ENCODE assay signal across 14 cellular contexts in genomic region chr1:44785027-44785376, GRCh38. TPM values are rescaled to one million over a fixed set of nuclear protein-coding genes. Genes with fewer than 3 reads are reported as not detected.
DNase-seq lines count a peak whose midpoint lies in the region; ATAC-seq and TF ChIP-seq lines count a peak whose summit lies in the region.
"Had no signal": no experiment of that assay in that cellular context is flagged by ENCODE, and none has a peak within 500 bp of the region (broad histone marks: within the 10 kb centered on the region; RNA-seq: fewer than 3 reads in every experiment).

No MANE protein-coding gene starts in this region.

- H3K36me3 Mint-ChIP-seq in activated CD4-positive, alpha-beta T cell treated with anti-CD3 and anti-CD28 coated beads, Interleukin-2, amount 10 ng/mL, durations not matched to agents 7 days and 5 days (ENCODE audit: low read depth) = peaks cover 23% of the 10 kb centered on the region
- peaks cover 10% of the 10 kb centered on the region for H3K36me3 Mint-ChIP-seq in progenitor cell of endocrine pancreas (ENCODE audit: insufficient read depth)

- no peaks in the 10 kb centered on the region for H3K9me3 Mint-ChIP-seq in activated CD4-positive, alpha-beta T cell treated with anti-CD3 and anti-CD28 coated beads, Interleukin-2, amount 10 ng/mL, durations not matched to agents 7 days and 5 days
- H3K9me3 Mint-ChIP-seq in progenitor cell of endocrine pancreas (ENCODE audit: low read depth) = no peaks in the 10 kb centered on the region

- H3K27ac Mint-ChIP-seq in activated CD4-positive, alpha-beta T cell treated with anti-CD3 and anti-CD28 coated beads, Interleukin-2, amount 10 ng/mL, durations not matched to agents 7 days and 5 days = peak overlapping the region; percentile 78
- peak overlapping the region; percentile 45 for H3K27ac Mint-ChIP-seq in progenitor cell of endocrine pancreas

- TF ChIP-seq CTCF in SU-DHL-6 (IDR thresholded peaks at IDR 0.05; ENCODE audit: insufficient read depth, low read length, poor library complexity, severe bottlenecking) = peak; percentile 10
- TF ChIP-seq CTCF in progenitor cell of endocrine pancreas (IDR thresholded peaks at IDR 0.05; ENCODE audit: unreplicated experiment) = no peak

- no peaks in the 10 kb centered on the region for H3K27me3 ChIP-seq in SU-DHL-6 (ENCODE audit: low read length)
- H3K27me3 ChIP-seq in endocrine pancreas (ENCODE audit: control insufficient read depth, insufficient read depth, low read length) = no peaks in the 10 kb centered on the region

- H3K4me1 Mint-ChIP-seq in activated CD4-positive, alpha-beta T cell treated with anti-CD3 and anti-CD28 coated beads, Interleukin-2, amount 10 ng/mL, durations not matched to agents 7 days and 5 days = peaks cover 41% of the 10 kb centered on the region
- H3K4me1 Mint-ChIP-seq in progenitor cell of endocrine pancreas (ENCODE audit: low read depth) = peaks cover 16% of the 10 kb centered on the region

- H3K4me2 ChIP-seq in SU-DHL-6 (ENCODE audit: low read depth, low read length, poor library complexity, severe bottlenecking) = peak overlapping the region; percentile 64

- H3K4me3 Mint-ChIP-seq in activated CD4-positive, alpha-beta T cell treated with anti-CD3 and anti-CD28 coated beads, Interleukin-2, amount 10 ng/mL, durations not matched to agents 7 days and 5 days = peak overlapping the region; percentile 56
- peak overlapping the region; percentile 63 for H3K4me3 Mint-ChIP-seq in progenitor cell of endocrine pancreas (ENCODE audit: low read depth)

- 0 out of 2 replicates have a peak overlapping the region, but pooled peaks have one; percentile 58 for H3K27ac ChIP-seq in SU-DHL-6 (ENCODE audit: low read depth, low read length)

- no peak overlapping the region for H2AFZ ChIP-seq in SU-DHL-6 (ENCODE audit: low read depth, low read length, severe bottlenecking)

- no peaks in the 10 kb centered on the region for H4K20me1 ChIP-seq in SU-DHL-6 (ENCODE audit: low read depth, low read length)

- no peak overlapping the region for H3K4me3 ChIP-seq in SU-DHL-6 (ENCODE audit: insufficient read depth, low read length, poor library complexity, severe bottlenecking)
- H3K4me3 ChIP-seq in endocrine pancreas (ENCODE audit: control insufficient read depth, insufficient read depth, low read length) = no peak overlapping the region

- H3K9me3 ChIP-seq in SU-DHL-6 (ENCODE audit: insufficient read depth, low read length) (no peaks in the 10 kb centered on the region), endocrine pancreas (ENCODE audit: control insufficient read depth, low read length) (no peaks in the 10 kb centered on the region)
- H3K9me3 ChIP-seq: heart right ventricle had no signal

- no peaks in the 10 kb centered on the region for H3K27me3 Mint-ChIP-seq in activated CD4-positive, alpha-beta T cell treated with anti-CD3 and anti-CD28 coated beads, Interleukin-2, amount 10 ng/mL, durations not matched to agents 7 days and 5 days
- H3K27me3 Mint-ChIP-seq in progenitor cell of endocrine pancreas = peaks cover 4% of the 10 kb centered on the region

- no peaks in the 10 kb centered on the region for H3K4me1 ChIP-seq in endocrine pancreas (ENCODE audit: control insufficient read depth, insufficient read depth, low read length)

- peaks cover 58% of the 10 kb centered on the region for H3F3A ChIP-seq in SU-DHL-6 (ENCODE audit: insufficient read depth)

- H3K36me3 ChIP-seq in SU-DHL-6 (ENCODE audit: low read length) = no peaks in the 10 kb centered on the region
- H3K36me3 ChIP-seq in endocrine pancreas (ENCODE audit: control insufficient read depth, insufficient read depth, low read length) = no peaks in the 10 kb centered on the region

- H3K79me2 ChIP-seq in SU-DHL-6 (ENCODE audit: insufficient read depth, low read length) = no peaks in the 10 kb centered on the region

- no peak for DNase-seq in activated CD4-positive, alpha-beta T cell treated with anti-CD3 and anti-CD28 coated beads, Interleukin-2, amount 10 ng/mL, durations not matched to agents 7 days and 5 days
- no peak for DNase-seq in activated CD4-positive, alpha-beta T cell treated with anti-CD3 and anti-CD28 coated beads for 4 hours
- DNase-seq in progenitor cell of endocrine pancreas (ENCODE audit: low spot score, unreplicated experiment) (no peak), COLO668 (lab: John Stamatoyannopoulos, UW; ENCODE audit: unreplicated experiment) (no peak)
- DNase-seq: activated CD4-positive, CD25-positive, alpha-beta regulatory T cell treated with anti-CD3 and anti-CD28 coated beads, Interleukin-2, amount 50 U/mL, for 72 hours; amniotic stem cell; EL; heart right ventricle; NCI-H510A; SIG-M5 had no signal

- ATAC-seq in GM18861 (IDR thresholded peaks at IDR 0.05; ENCODE audit: unreplicated experiment) = no peak
- ATAC-seq in activated CD4-positive, CD25-positive, alpha-beta regulatory T cell treated with anti-CD3 and anti-CD28 coated beads, Interleukin-2, amount 50 U/mL, for 24 hours = no peak

- no peaks in the 10 kb centered on the region for H3K9me2 ChIP-seq in SU-DHL-6 (replicated peaks; ENCODE audit: insufficient read depth, low read length)

- H3K9ac ChIP-seq in SU-DHL-6 (ENCODE audit: low read length) = peak overlapping the region; percentile 50
- H3K9ac ChIP-seq in endocrine pancreas (ENCODE audit: control insufficient read depth, insufficient read depth, low read length) = peak overlapping the region; percentile 38

- POLR2A ChIA-PET in activated CD4-positive, alpha-beta T cell treated with anti-CD3 and anti-CD28 coated beads, Interleukin-2, amount 10 ng/mL, durations not matched to agents 7 days and 5 days (lab: Charles Lee) = interaction anchor here (1.0 kb wide), 2 partner anchors 34 to 64 kb away, joined by 3 read pairs; no protein-coding TSS in a partner anchor

- CTCF ChIA-PET in activated CD4-positive, alpha-beta T cell treated with anti-CD3 and anti-CD28 coated beads, Interleukin-2, amount 10 ng/mL, durations not matched to agents 7 days and 5 days (lab: Charles Lee) = interaction anchor here (0.6 to 5.0 kb wide), 15 partner anchors 8 to 229 kb away, joined by 3 to 23 read pairs (median 4); partner anchors contain the start of genes HECTD3, PLK3, RNU5D-1 and RPS8

RNA-seq across cellular contexts. Expression of gene BEST4, which starts 3.0 kb away (rescaled TPM):
- under 1 TPM; 0.42 to 0.55 TPM for total RNA-seq in activated CD4-positive, alpha-beta T cell treated with anti-CD3 and anti-CD28 coated beads, Interleukin-2, amount 10 ng/mL, durations not matched to agents 7 days and 5 days
- total RNA-seq in progenitor cell of endocrine pancreas = 2.1 and 2.4 TPM in 2 replicates

RNA-seq across cellular contexts. Expression of gene RPS8, which starts 9.7 kb away (rescaled TPM):
- 1,000 to 10,000 TPM; 1,879 to 1,968 TPM for total RNA-seq in activated CD4-positive, alpha-beta T cell treated with anti-CD3 and anti-CD28 coated beads, Interleukin-2, amount 10 ng/mL, durations not matched to agents 7 days and 5 days
- 1,808 and 1,842 TPM in 2 replicates for total RNA-seq in progenitor cell of endocrine pancreas

RNA-seq across cellular contexts. Expression of gene PLK3, which starts 15.2 kb away (rescaled TPM):
- 10 to 100 TPM; 54.3 to 57.5 TPM for total RNA-seq in activated CD4-positive, alpha-beta T cell treated with anti-CD3 and anti-CD28 coated beads, Interleukin-2, amount 10 ng/mL, durations not matched to agents 7 days and 5 days
- 11.8 and 13.3 TPM in 2 replicates for total RNA-seq in progenitor cell of endocrine pancreas

RNA-seq across cellular contexts. Expression of gene DYNLT4, which starts 22.1 kb away (rescaled TPM):
- total RNA-seq in activated CD4-positive, alpha-beta T cell treated with anti-CD3 and anti-CD28 coated beads, Interleukin-2, amount 10 ng/mL, durations not matched to agents 7 days and 5 days = under 1 TPM; 0.47 to 0.83 TPM
- total RNA-seq in progenitor cell of endocrine pancreas = 0.55 and 0.79 TPM in 2 replicates

RNA-seq across cellular contexts. Expression of gene BTBD19, which starts 23.3 kb away (rescaled TPM):
- 1 to 10 TPM; 6.0 to 7.7 TPM for total RNA-seq in activated CD4-positive, alpha-beta T cell treated with anti-CD3 and anti-CD28 coated beads, Interleukin-2, amount 10 ng/mL, durations not matched to agents 7 days and 5 days
- 26.7 and 27.5 TPM in 2 replicates for total RNA-seq in progenitor cell of endocrine pancreas
